In the genomic region with DNA sequence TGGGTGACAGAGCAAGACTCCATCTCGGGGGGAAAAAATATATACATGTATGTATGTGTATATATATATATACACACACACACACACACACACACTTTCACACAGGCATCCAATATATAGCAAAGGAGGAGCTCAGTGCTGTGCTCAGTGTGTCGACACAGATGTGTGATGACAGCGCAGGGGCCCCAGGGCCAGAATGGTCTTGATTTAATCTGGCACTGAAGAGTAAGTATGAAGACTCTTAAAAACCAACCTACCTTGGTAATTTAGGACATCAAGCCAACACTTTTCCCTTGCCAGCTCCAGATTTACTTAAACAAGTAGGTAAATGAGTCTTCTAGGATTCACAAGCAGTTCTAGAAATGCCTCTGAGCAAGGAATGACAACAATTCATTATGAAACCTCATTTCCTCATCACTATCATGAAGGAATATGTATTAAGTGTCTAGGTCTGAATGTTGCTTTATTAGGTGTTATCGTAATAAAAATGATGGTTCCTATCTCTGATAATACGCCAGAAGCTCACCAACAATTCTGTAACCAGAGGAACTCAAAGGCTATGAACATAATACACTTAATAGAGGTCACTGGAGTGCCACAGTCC, we compare ENCODE assay signal across 12 cellular contexts.
"Had no signal": no experiment of that assay in that cellular context is flagged by ENCODE, and none has a peak within 500 bp of the region (broad histone marks: within the 10 kb centered on the region; RNA-seq: fewer than 3 reads in every experiment).

No MANE protein-coding gene starts in this region.

- H3K27me3 ChIP-seq: sigmoid colon, spleen, upper lobe of right lung had no signal

- H3K9me3 ChIP-seq: sigmoid colon, spleen, upper lobe of right lung had no signal

- H3K27ac ChIP-seq: epithelial cell of prostate, parathyroid adenoma, sigmoid colon, upper lobe of right lung had no signal

- ATAC-seq: left colon, upper lobe of right lung had no signal

- H3K27me3 Mint-ChIP-seq: stimulated activated naive CD8-positive, alpha-beta T cell treated with anti-CD3 and anti-CD28 coated beads, Interleukin-15, Interleukin-2, amounts not matched to agents 100 ng/mL and 50 ng/mL, for 24 hours had no signal

- H3K4me3 Mint-ChIP-seq: stimulated activated naive CD8-positive, alpha-beta T cell treated with anti-CD3 and anti-CD28 coated beads, Interleukin-15, Interleukin-2, amounts not matched to agents 100 ng/mL and 50 ng/mL, for 24 hours had no signal

- H3K4me3 ChIP-seq: sigmoid colon, spleen, upper lobe of right lung had no signal

- H3K4me1 ChIP-seq: parathyroid adenoma had no signal

- DNase-seq: activated CD4-positive, alpha-beta T cell treated with anti-CD3 and anti-CD28 coated beads, Interleukin-2, amount 50 U/mL, for 4 hours; activated CD4-positive, CD25-positive, alpha-beta regulatory T cell treated with anti-CD3 and anti-CD28 coated beads, Interleukin-2, amount 50 U/mL, for 72 hours; aorta; dermis blood vessel endothelial cell; left colon; sigmoid colon; spleen; T-helper 9 cell; upper lobe of right lung had no signal
